In the genomic region with DNA sequence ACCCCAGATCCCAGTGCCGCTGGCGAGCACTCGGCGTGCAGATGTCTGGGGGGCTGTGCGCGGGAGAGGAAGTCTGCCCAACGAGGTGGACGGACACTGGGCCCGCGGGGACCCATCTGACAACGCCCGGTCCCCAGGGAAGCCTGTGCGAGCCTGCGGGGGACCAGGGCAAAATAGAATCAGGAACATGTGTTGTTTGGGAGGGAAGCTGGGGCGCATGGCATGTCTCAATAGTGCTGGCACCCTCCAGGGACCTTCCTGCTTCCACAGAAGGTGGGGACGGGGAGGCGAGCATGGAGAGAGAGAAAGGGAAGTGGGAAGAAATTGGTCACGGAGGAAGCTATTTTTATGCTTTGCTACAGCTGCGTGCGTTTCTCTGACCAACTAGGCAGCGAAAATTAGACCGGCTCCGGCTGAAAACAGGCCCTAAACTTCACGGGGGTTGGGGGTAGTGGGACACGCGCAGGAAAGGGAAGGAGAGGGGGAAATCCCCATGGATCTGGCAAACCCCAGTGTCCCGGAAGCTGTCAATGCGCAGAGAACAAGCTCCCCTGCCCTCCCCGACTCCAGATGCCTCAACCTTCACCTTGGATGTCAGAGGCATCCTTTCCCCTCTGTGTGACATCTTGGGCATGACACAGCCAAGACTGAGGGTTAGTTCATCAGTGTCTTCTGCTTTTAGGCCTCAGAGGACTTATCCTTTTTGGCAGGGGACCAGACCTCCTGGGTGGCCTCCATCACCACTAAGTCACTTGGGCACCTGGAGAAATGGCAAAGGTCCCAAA, we compare ENCODE assay signal across 8 cellular contexts.
A peak's percentile ranks its signal among the peaks of the same experiment; 100 is the strongest.
DNase-seq lines count a peak whose midpoint lies in the region; ATAC-seq and TF ChIP-seq lines count a peak whose summit lies in the region.

No MANE protein-coding gene starts in this region.

- TF ChIP-seq CTCF in WI38 (IDR thresholded peaks at IDR 0.05; ENCODE audit: low read depth, low read length) (no peak), hepatocyte (IDR thresholded peaks at IDR 0.05; ENCODE audit: poor library complexity) (no peak), stomach (IDR thresholded peaks at IDR 0.05) (no peak)

- DNase-seq in Right ventricle myocardium inferior (ENCODE audit: missing footprints), result no peak
- DNase-seq in cardiac septum (ENCODE audit: low spot score), result no peak
- DNase-seq in hepatocyte (ENCODE audit: low spot score), result no peak
- no peak for DNase-seq in stomach
- no peak for DNase-seq in NK-92 treated with Interleukin-12 subunit alpha and Interleukin-12 subunit beta, amount 100 ng/mL, for 24 hours (lab: John Stamatoyannopoulos, UW)
- no peak for DNase-seq in stimulated activated CD4-positive, alpha-beta T cell treated with anti-CD3 and anti-CD28 coated beads, Interleukin-4, amount 100 ng/mL, for 24 hours
- no peak for DNase-seq in OCI-M2 (lab: John Stamatoyannopoulos, UW; ENCODE audit: unreplicated experiment)

- TF ChIP-seq EP300 in stomach (IDR thresholded peaks at IDR 0.05), result no peak

- H2AFZ ChIP-seq in hepatocyte, result peak overlapping the region; percentile 50

- H3K4me3 ChIP-seq in WI38 (ENCODE audit: low read depth, low read length), result peak overlapping the region; percentile 50
- H3K4me3 ChIP-seq in hepatocyte, result no peak overlapping the region
- H3K4me3 ChIP-seq in stomach, result peak overlapping the region; percentile 44 to 51 (median 49)

- peak; percentile 32 for ATAC-seq in Right ventricle myocardium inferior

- no peaks in the 10 kb centered on the region for H3K36me3 ChIP-seq in hepatocyte (replicated peaks; ENCODE audit: insufficient read depth, low read depth)
- H3K36me3 ChIP-seq in stomach, result no peaks in the 10 kb centered on the region

- H3K4me2 ChIP-seq in hepatocyte, result peak overlapping the region; percentile 89

- TF ChIP-seq POLR2A in stomach (IDR thresholded peaks at IDR 0.05), result no peak

- intact Hi-C loops in Right ventricle myocardium inferior (cut with DNase I), result loop anchor here (1.0 to 10.0 kb wide), 5 partner anchors 90 to 535 kb away; no protein-coding TSS in a partner anchor
- intact Hi-C loops in cardiac septum (cut with DNase I), result loop anchor here (5.0 kb wide), 7 partner anchors 90 to 530 kb away; no protein-coding TSS in a partner anchor
- intact Hi-C loops in stomach (cut with DNase I; ENCODE audit: low total_unique reads), result no loop called here

- no peaks in the 10 kb centered on the region for H3K9me3 ChIP-seq in hepatocyte (ENCODE audit: low read depth)
- H3K9me3 ChIP-seq in stomach, result peaks cover 0 to 8% (median 4%) of the 10 kb centered on the region in 4 donors

- H4K20me1 ChIP-seq in hepatocyte (ENCODE audit: insufficient read depth, poor library complexity, severe bottlenecking), result no peaks in the 10 kb centered on the region

- H3K27me3 ChIP-seq in hepatocyte, result no peaks in the 10 kb centered on the region
- H3K27me3 ChIP-seq in stomach, result peaks cover 0 to 5% (median 0%) of the 10 kb centered on the region in 3 donors

- H3K27ac ChIP-seq in hepatocyte (peak overlapping the region; percentile 39), stomach (peak overlapping the region; percentile 45 to 77 (median 49))

- whole genome bisulfite sequencing in hepatocyte (ENCODE audit: low lambda C conversion rate, missing lambda C conversion rate), result 38% methylated on average over 29 of the region's 29 CpGs
- 7 to 21% (median 13%) methylated on average over 11 to 29 of the region's 29 CpGs for whole genome bisulfite sequencing in stomach, 5 donors

- peaks cover 19% of the 10 kb centered on the region for H3K4me1 ChIP-seq in hepatocyte (ENCODE audit: insufficient read depth)
- peaks cover 3 to 27% (median 16%) of the 10 kb centered on the region in 4 donors for H3K4me1 ChIP-seq in stomach

- no peaks in the 10 kb centered on the region for H3K9me2 ChIP-seq in hepatocyte (replicated peaks; ENCODE audit: insufficient read depth)

- no peaks in the 10 kb centered on the region for H3K79me2 ChIP-seq in hepatocyte
